In genomic region chr2:200747668-200748618, GRCh38 we compare ENCODE assay signal across 1 cellular context.
TF ChIP-seq lines count a peak whose summit lies in the region.

No MANE protein-coding gene starts in this region.

TF ChIP-seq in HepG2, 621 proteins besides CTCF, POLR2A, EP300 and RAD21 (continued from another document and continues in another):
- peak; percentile 100 for TF ChIP-seq ZNF609 (CRISPR knock-in tag; IDR thresholded peaks at IDR 0.05; ENCODE audit: borderline replicate concordance)
- TF ChIP-seq BRCA1 (CRISPR knock-in tag; IDR thresholded peaks at IDR 0.05) = 0 out of 2 replicates have a peak, but pooled peaks have one; percentile 76
- no peak for TF ChIP-seq ZNF883 (CRISPR knock-in tag; IDR thresholded peaks at IDR 0.05; ENCODE audit: not compliant biosample characterization)
- peak; percentile 90 for TF ChIP-seq DPF2 (CRISPR knock-in tag; IDR thresholded peaks at IDR 0.05; ENCODE audit: borderline replicate concordance, low read depth)
- peak; percentile 35; the same call in 1 of the 2 replicates for TF ChIP-seq JUNB (CRISPR knock-in tag; IDR thresholded peaks at IDR 0.05; ENCODE audit: borderline replicate concordance)
- 0 out of 2 replicates have a peak, but pooled peaks have one; percentile 44 for TF ChIP-seq ZNF777 (CRISPR knock-in tag; IDR thresholded peaks at IDR 0.05)
- TF ChIP-seq STAT5B (CRISPR knock-in tag; IDR thresholded peaks at IDR 0.05) = no peak
- peak; percentile 92 for TF ChIP-seq HNF1B (CRISPR knock-in tag; IDR thresholded peaks at IDR 0.05)
- peak; percentile 33; the same call in 1 of the 2 replicates for TF ChIP-seq FOXA1 (IDR thresholded peaks at IDR 0.05)
- TF ChIP-seq FOXA1 (CRISPR knock-in tag; IDR thresholded peaks at IDR 0.05) = peak; percentile 88
- peak; percentile 43; the same call in 1 of the 2 replicates for TF ChIP-seq CEBPB (IDR thresholded peaks at IDR 0.05; ENCODE audit: borderline replicate concordance, low read depth, low read length)
- 0 out of 2 replicates have a peak, but pooled peaks have one; percentile 36 for TF ChIP-seq ZNF564 (CRISPR knock-in tag; IDR thresholded peaks at IDR 0.05)
- TF ChIP-seq SMC3 (IDR thresholded peaks at IDR 0.05; ENCODE audit: low read length) = peak; percentile 23; the same call in 1 of the 2 replicates
- no peak for TF ChIP-seq ZNF142 (CRISPR knock-in tag; IDR thresholded peaks at IDR 0.05)
- TF ChIP-seq YEATS4 (CRISPR knock-in tag; IDR thresholded peaks at IDR 0.05; ENCODE audit: borderline replicate concordance) = peak; percentile 46; the same call in 1 of the 2 replicates
- TF ChIP-seq MATR3 (CRISPR knock-in tag; IDR thresholded peaks at IDR 0.05) = no peak
- 0 out of 2 replicates have a peak, but pooled peaks have one; percentile 42 for TF ChIP-seq ZNF770 (CRISPR knock-in tag; IDR thresholded peaks at IDR 0.05)
- no peak for TF ChIP-seq SRF (IDR thresholded peaks at IDR 0.05; ENCODE audit: low read depth, low read length)
- peak; percentile 96 for TF ChIP-seq FOXJ3 (CRISPR knock-in tag; IDR thresholded peaks at IDR 0.05; ENCODE audit: borderline replicate concordance)
- no peak for TF ChIP-seq KLF11 (CRISPR knock-in tag; IDR thresholded peaks at IDR 0.05)
- no peak for TF ChIP-seq ZNF282 (IDR thresholded peaks at IDR 0.05; ENCODE audit: partially characterized antibody)
- no peak for TF ChIP-seq BCL3 (CRISPR knock-in tag; IDR thresholded peaks at IDR 0.05)
- TF ChIP-seq KMT2B (CRISPR knock-in tag; IDR thresholded peaks at IDR 0.05) = no peak; the same call in 1 of the 2 replicates
- TF ChIP-seq CREB1 (IDR thresholded peaks at IDR 0.05) = peak; percentile 17; the same call in 1 of the 2 replicates
- peak; percentile 53 for TF ChIP-seq CREB1 (CRISPR knock-in tag; IDR thresholded peaks at IDR 0.05)
- TF ChIP-seq SAP130 (CRISPR knock-in tag; IDR thresholded peaks at IDR 0.05; ENCODE audit: low read depth) = peak; percentile 69
- TF ChIP-seq FOXC1 (CRISPR knock-in tag; IDR thresholded peaks at IDR 0.05; ENCODE audit: borderline replicate concordance) = 0 out of 2 replicates have a peak, but pooled peaks have one; percentile 25
- no peak for TF ChIP-seq SRY (CRISPR knock-in tag; IDR thresholded peaks at IDR 0.05)
- no peak for TF ChIP-seq ZMYM2 (CRISPR knock-in tag; IDR thresholded peaks at IDR 0.05)
- peak; percentile 96 for TF ChIP-seq SP5 (CRISPR knock-in tag; IDR thresholded peaks at IDR 0.05; ENCODE audit: borderline replicate concordance, low read depth)
- TF ChIP-seq PHF5A (CRISPR knock-in tag; IDR thresholded peaks at IDR 0.05; ENCODE audit: low read depth, unreplicated experiment) = peak; percentile 74
- TF ChIP-seq TEAD3 (CRISPR knock-in tag; optimal IDR thresholded peaks at IDR 0.05; ENCODE audit: borderline replicate concordance) = peak; percentile 89
- TF ChIP-seq SIX1 (CRISPR knock-in tag; IDR thresholded peaks at IDR 0.05; ENCODE audit: borderline replicate concordance) = peak; percentile 81
- no peak for TF ChIP-seq HIVEP1 (CRISPR knock-in tag; IDR thresholded peaks at IDR 0.05)
- no peak for TF ChIP-seq PRDM15 (CRISPR knock-in tag; IDR thresholded peaks at IDR 0.05)
- peak; percentile 60; the same call in 1 of the 2 replicates for TF ChIP-seq NFKBIZ (CRISPR knock-in tag; IDR thresholded peaks at IDR 0.05)
- TF ChIP-seq UBTF (CRISPR knock-in tag; IDR thresholded peaks at IDR 0.05) = no peak
- peak; percentile 85; the same call in 1 of the 2 replicates for TF ChIP-seq TARDBP (CRISPR knock-in tag; IDR thresholded peaks at IDR 0.05)
- TF ChIP-seq TBX3 (IDR thresholded peaks at IDR 0.05; ENCODE audit: borderline replicate concordance) = peak; percentile 79; the same call in 1 of the 2 replicates
